In genomic region chr3:174820885-174821284, GRCh38 we compare ENCODE assay signal across 15 cellular contexts. TPM values are rescaled to one million over a fixed set of nuclear protein-coding genes. Genes with fewer than 3 reads are reported as not detected.
DNase-seq lines count a peak whose midpoint lies in the region; ATAC-seq and TF ChIP-seq lines count a peak whose summit lies in the region.
"Had no signal": no experiment of that assay in that cellular context is flagged by ENCODE, and none has a peak within 500 bp of the region (broad histone marks: within the 10 kb centered on the region; RNA-seq: fewer than 3 reads in every experiment).

No MANE protein-coding gene starts in this region.

- no peak overlapping the region for H3K18ac ChIP-seq in mesendoderm (ENCODE audit: low read length)

- H3K9me3 ChIP-seq in tibial artery, result no peaks in the 10 kb centered on the region
- H3K9me3 ChIP-seq: HAP-1 had no signal

- H3K9ac ChIP-seq in mesendoderm (ENCODE audit: low read length), result no peak overlapping the region

- in situ Hi-C loops in SK-MEL-5 (cut with HindIII; ENCODE audit: low pct_unique_long_range_greater_than_20kb, low sequenced_read_pairs), result no loop called here

- ATAC-seq in GM19452 (IDR thresholded peaks at IDR 0.05; ENCODE audit: unreplicated experiment) (no peak), GM18858 (IDR thresholded peaks at IDR 0.05; ENCODE audit: unreplicated experiment) (no peak)
- ATAC-seq: GM12878 had no signal

- H3K4ac ChIP-seq in mesendoderm (ENCODE audit: low read depth, low read length), result no peak overlapping the region

- peaks cover 0 to 33% (median 0%) of the 10 kb centered on the region in 4 donors for H3K4me1 ChIP-seq in tibial artery
- no peaks in the 10 kb centered on the region for H3K4me1 ChIP-seq in mesendoderm (ENCODE audit: control insufficient read depth, low read depth, low read length)
- H3K4me1 ChIP-seq: HAP-1 had no signal

- H3K4me3 ChIP-seq in tibial artery, result no peak overlapping the region
- H3K4me3 ChIP-seq in mesendoderm (ENCODE audit: low read length), result no peak overlapping the region
- H3K4me3 ChIP-seq: GM12878, HAP-1 had no signal

- no peak overlapping the region for H4K8ac ChIP-seq in mesendoderm (ENCODE audit: low read depth, low read length)

- H2BK5ac ChIP-seq in mesendoderm (ENCODE audit: low read length), result no peak overlapping the region

- DNase-seq in SK-MEL-5 (ENCODE audit: low read depth, low spot score), result peak; percentile 3
- peak; percentile 18 for DNase-seq in myocyte (ENCODE audit: low read depth)
- DNase-seq in tibial artery, result no peak
- DNase-seq in mesendoderm, result no peak
- DNase-seq: C1 segment of cervical spinal cord; CD4-positive, alpha-beta memory T cell; COR-L47; DMS79; GDM1; GOT3; HFFc6 had no signal

- no peak for TF ChIP-seq CTCF in tibial artery (IDR thresholded peaks at IDR 0.05)

- H2BK15ac ChIP-seq in mesendoderm (replicated peaks; ENCODE audit: low read depth), result no peak overlapping the region

- H3K27ac ChIP-seq in tibial artery (peak overlapping the region; percentile 13 to 46), mesendoderm (ENCODE audit: low read depth, low read length) (no peak overlapping the region)

- H3K27me3 ChIP-seq in tibial artery (no peaks in the 10 kb centered on the region), mesendoderm (ENCODE audit: insufficient read depth, low read length, poor library complexity) (no peaks in the 10 kb centered on the region)

- H2AK5ac ChIP-seq in mesendoderm (ENCODE audit: low read length), result no peak overlapping the region

- no peaks in the 10 kb centered on the region for H3K79me1 ChIP-seq in mesendoderm (ENCODE audit: low read length)

- H4K5ac ChIP-seq in mesendoderm (ENCODE audit: low read length), result no peak overlapping the region

- H3K56ac ChIP-seq in mesendoderm (ENCODE audit: low read length), result no peak overlapping the region

- H3K36me3 ChIP-seq in tibial artery (no peaks in the 10 kb centered on the region), mesendoderm (ENCODE audit: control insufficient read depth, insufficient read depth, low read length) (no peaks in the 10 kb centered on the region)
- H3K36me3 ChIP-seq: HAP-1 had no signal

- no peak overlapping the region for H3K4me2 ChIP-seq in mesendoderm (ENCODE audit: low read length)

- H3K23ac ChIP-seq in mesendoderm (ENCODE audit: low read length), result no peak overlapping the region

- no peaks in the 10 kb centered on the region for H3K79me2 ChIP-seq in mesendoderm (ENCODE audit: control insufficient read depth, insufficient read depth, low read length)

- no peak overlapping the region for H2BK120ac ChIP-seq in mesendoderm (ENCODE audit: low read depth, low read length)

- WGBS in mesendoderm (ENCODE audit: extremely low coverage, insufficient coverage, low lambda C conversion rate), result no CpG with 5 or more reads among the region's 1 CpG

- intact Hi-C loops in tibial artery (cut with DNase I; ENCODE audit: low total_unique reads), result no loop called here

RNA-seq across cellular contexts. Expression of gene NAALADL2, which starts 38.2 kb away (rescaled TPM):
- 1.7 and 2.9 TPM in 2 replicates for total RNA-seq in SK-MEL-5 (2014; rRNA removed; shearing (Covaris generic))
- 1.8 and 2.0 TPM in 2 replicates for polyA plus RNA-seq in SK-MEL-5 (2015; cell fraction: cytosol; rRNA removed)
- 0.33 and 1.4 TPM in 2 replicates for polyA plus RNA-seq in SK-MEL-5 (2015; cell fraction: nucleus; rRNA removed)
- total RNA-seq in myocyte, result 10.7 and 14.8 TPM in 2 replicates
- 6.1 TPM for polyA plus RNA-seq in myocyte (2012)
- 0.41 TPM for polyA plus RNA-seq in mesendoderm (2013, experiment 1 of 2)
- 0.55 TPM for polyA plus RNA-seq in mesendoderm (2013, experiment 2 of 2)
- total RNA-seq: CD4-positive, alpha-beta memory T cell had no signal
- polyA plus RNA-seq: CD4-positive, alpha-beta memory T cell had no signal

Comparison
In these comparisons a context has a peak if more than half of its experiments do, and no peak if none do; other contexts are left out.
1. DNase-seq: peak in SK-MEL-5 (single experiment) and myocyte (single experiment); none in tibial artery (0 of 2) and mesendoderm (single experiment).